Comparison of ENCODE assay signal across 16 cellular contexts in the genomic region with DNA sequence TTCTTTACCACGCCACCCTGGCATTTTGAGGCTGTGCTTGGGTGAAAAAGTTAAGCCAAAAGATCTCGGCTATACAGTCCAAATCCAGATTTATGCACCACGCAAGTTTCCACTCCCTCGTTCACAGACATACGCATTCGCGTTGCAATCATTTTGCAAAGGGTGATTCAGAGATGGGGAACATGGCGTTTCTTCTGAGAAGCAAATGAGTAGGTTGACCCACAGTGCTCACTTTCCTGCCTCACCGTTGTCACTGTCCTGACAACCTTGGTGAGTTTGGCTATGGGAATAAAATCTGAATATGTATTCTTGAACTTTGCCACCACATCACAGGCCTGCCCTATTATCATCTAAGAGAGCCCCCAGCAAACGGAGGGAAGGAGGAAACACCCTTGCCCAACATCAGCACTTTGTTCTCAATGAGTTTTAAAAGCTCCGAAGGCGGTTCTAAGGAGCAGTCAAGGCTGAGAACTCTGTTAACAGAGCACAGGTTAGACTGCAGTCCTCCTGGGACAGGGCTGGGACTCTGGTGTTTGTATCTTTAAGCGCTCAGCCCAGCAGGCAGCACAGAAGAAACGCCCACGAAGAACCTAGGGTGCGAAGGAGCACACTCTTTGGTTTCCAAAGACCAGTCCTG.
A peak's percentile ranks its signal among the peaks of the same experiment; 100 is the strongest.
DNase-seq lines count a peak whose midpoint lies in the region; ATAC-seq lines count a peak whose summit lies in the region.
"Had no signal": no experiment of that assay in that cellular context is flagged by ENCODE, and none has a peak within 500 bp of the region (broad histone marks: within the 10 kb centered on the region; RNA-seq: fewer than 3 reads in every experiment).

No MANE protein-coding gene starts in this region.

- H3K36me3 Mint-ChIP-seq in activated T-cell treated with anti-CD3 and anti-CD28 coated beads, Interleukin-2, amount 50 U/mL, for 4 hours (ENCODE audit: insufficient read depth), result peaks cover 34% of the 10 kb centered on the region
- no peaks in the 10 kb centered on the region for H3K36me3 Mint-ChIP-seq in activated naive CD8-positive, alpha-beta T cell treated with anti-CD3 and anti-CD28 coated beads, Interleukin-2, amount 10 ng/mL, durations not matched to agents 7 days and 5 days
- H3K36me3 Mint-ChIP-seq in stimulated activated naive B cell treated with anti-CD40 and anti-IgM and Interleukin-4, amounts not matched to agents 10 μg/mL and 1 μg/mL and 100 μg/mL, for 72 hours, result peaks cover 46 to 71% of the 10 kb centered on the region in 2 donors

- no peak overlapping the region for H3K27ac Mint-ChIP-seq in activated naive CD8-positive, alpha-beta T cell treated with anti-CD3 and anti-CD28 coated beads, Interleukin-2, amount 10 ng/mL, durations not matched to agents 7 days and 5 days
- H3K27ac Mint-ChIP-seq in stimulated activated naive B cell treated with anti-CD40 and anti-IgM and Interleukin-4, amounts not matched to agents 10 μg/mL and 1 μg/mL and 100 μg/mL, for 72 hours, result peak overlapping the region; percentile 31
- H3K27ac Mint-ChIP-seq: nephron progenitor cell had no signal

- peak overlapping the region; percentile 13; the same call in 1 of the 2 replicates for H3K4me3 ChIP-seq in Jurkat, Clone E6-1 (ENCODE audit: low read length)
- H3K4me3 ChIP-seq: spleen had no signal

- POLR2A ChIA-PET in activated naive CD8-positive, alpha-beta T cell treated with anti-CD3 and anti-CD28 coated beads, Interleukin-2, amount 10 ng/mL, durations not matched to agents 7 days and 5 days (lab: Charles Lee), result interaction anchor here (0.9 kb wide), 1 partner anchor 12 kb away, joined by 4 read pairs; no protein-coding TSS in a partner anchor

- no peaks in the 10 kb centered on the region for H3K9me3 Mint-ChIP-seq in activated T-cell treated with anti-CD3 and anti-CD28 coated beads, Interleukin-2, amount 50 U/mL, for 4 hours
- no peaks in the 10 kb centered on the region for H3K9me3 Mint-ChIP-seq in activated naive CD8-positive, alpha-beta T cell treated with anti-CD3 and anti-CD28 coated beads, Interleukin-2, amount 10 ng/mL, durations not matched to agents 7 days and 5 days
- peaks cover 3 to 7% of the 10 kb centered on the region in 2 donors for H3K9me3 Mint-ChIP-seq in stimulated activated naive B cell treated with anti-CD40 and anti-IgM and Interleukin-4, amounts not matched to agents 10 μg/mL and 1 μg/mL and 100 μg/mL, for 72 hours
- H3K9me3 Mint-ChIP-seq: nephron progenitor cell had no signal

- DNase-seq in activated T-cell treated with anti-CD3 and anti-CD28 coated beads, Interleukin-2, amount 50 U/mL, for 4 hours, result peak; percentile 30
- no peak for DNase-seq in activated T-cell treated with anti-CD3 and anti-CD28 coated beads, Interleukin-2, amount 50 U/mL, for 1 hour
- peak; percentile 71 for DNase-seq in Jurkat, Clone E6-1 (ENCODE audit: low read depth, low spot score)
- no peak for DNase-seq in activated naive CD8-positive, alpha-beta T cell treated with anti-CD3 and anti-CD28 coated beads, Interleukin-2, amount 10 ng/mL, durations not matched to agents 7 days and 5 days
- no peak for DNase-seq in stimulated activated naive B cell treated with anti-CD40 and anti-IgM and Interleukin-4, amounts not matched to agents 10 μg/mL and 1 μg/mL and 100 μg/mL, for 72 hours
- DNase-seq in cerebellum (ENCODE audit: low spot score) (no peak), superior temporal gyrus (ENCODE audit: extremely low spot score) (no peak)
- DNase-seq: anterior cingulate cortex, Caco-2, mammary epithelial cell, MM.1S, NCI-H1930, nephron progenitor cell, spleen, SW 1271 had no signal

- peak overlapping the region; percentile 63 for H3K4me3 Mint-ChIP-seq in activated T-cell treated with anti-CD3 and anti-CD28 coated beads, Interleukin-2, amount 50 U/mL, for 4 hours
- H3K4me3 Mint-ChIP-seq in activated naive CD8-positive, alpha-beta T cell treated with anti-CD3 and anti-CD28 coated beads, Interleukin-2, amount 10 ng/mL, durations not matched to agents 7 days and 5 days, result peak overlapping the region; percentile 40
- H3K4me3 Mint-ChIP-seq in stimulated activated naive B cell treated with anti-CD40 and anti-IgM and Interleukin-4, amounts not matched to agents 10 μg/mL and 1 μg/mL and 100 μg/mL, for 72 hours, result no peak overlapping the region
- H3K4me3 Mint-ChIP-seq: nephron progenitor cell had no signal

- H3K27me3 Mint-ChIP-seq in activated T-cell treated with anti-CD3 and anti-CD28 coated beads, Interleukin-2, amount 50 U/mL, for 4 hours (ENCODE audit: low read depth), result no peaks in the 10 kb centered on the region
- H3K27me3 Mint-ChIP-seq in activated naive CD8-positive, alpha-beta T cell treated with anti-CD3 and anti-CD28 coated beads, Interleukin-2, amount 10 ng/mL, durations not matched to agents 7 days and 5 days, result peaks cover 10% of the 10 kb centered on the region
- no peaks in the 10 kb centered on the region for H3K27me3 Mint-ChIP-seq in stimulated activated naive B cell treated with anti-CD40 and anti-IgM and Interleukin-4, amounts not matched to agents 10 μg/mL and 1 μg/mL and 100 μg/mL, for 72 hours

- ATAC-seq in activated T-cell treated with anti-CD3 and anti-CD28 coated beads, Interleukin-2, amount 50 U/mL, for 4 hours, result peak; percentile 70 to 73
- ATAC-seq in activated naive CD8-positive, alpha-beta T cell treated with anti-CD3 and anti-CD28 coated beads, Interleukin-2, amount 10 ng/mL, durations not matched to agents 7 days and 5 days (ENCODE audit: low read depth), result no peak
- ATAC-seq in stimulated activated naive B cell treated with anti-CD40 and anti-IgM and Interleukin-4, amounts not matched to agents 10 μg/mL and 1 μg/mL and 100 μg/mL, for 72 hours (replicated peaks), result no peak
- no peak for ATAC-seq in HG02642 (IDR thresholded peaks at IDR 0.05; ENCODE audit: poor library complexity, unreplicated experiment)

- peaks cover 80% of the 10 kb centered on the region for H3K4me1 Mint-ChIP-seq in activated T-cell treated with anti-CD3 and anti-CD28 coated beads, Interleukin-2, amount 50 U/mL, for 4 hours (ENCODE audit: low read depth)
- H3K4me1 Mint-ChIP-seq in activated naive CD8-positive, alpha-beta T cell treated with anti-CD3 and anti-CD28 coated beads, Interleukin-2, amount 10 ng/mL, durations not matched to agents 7 days and 5 days, result peaks cover 31% of the 10 kb centered on the region
- H3K4me1 Mint-ChIP-seq in stimulated activated naive B cell treated with anti-CD40 and anti-IgM and Interleukin-4, amounts not matched to agents 10 μg/mL and 1 μg/mL and 100 μg/mL, for 72 hours, result peaks cover 42 to 70% of the 10 kb centered on the region in 2 donors

Comparison
In these comparisons a context has a peak if more than half of its experiments do, and no peak if none do; other contexts are left out.
1. DNase-seq: peak in activated T-cell treated with anti-CD3 and anti-CD28 coated beads, Interleukin-2, amount 50 U/mL, for 4 hours (single experiment) and Jurkat, Clone E6-1 (single experiment); none in activated T-cell treated with anti-CD3 and anti-CD28 coated beads, Interleukin-2, amount 50 U/mL, for 1 hour (single experiment), activated naive CD8-positive, alpha-beta T cell treated with anti-CD3 and anti-CD28 coated beads, Interleukin-2, amount 10 ng/mL, durations not matched to agents 7 days and 5 days (single experiment), stimulated activated naive B cell treated with anti-CD40 and anti-IgM and Interleukin-4, amounts not matched to agents 10 μg/mL and 1 μg/mL and 100 μg/mL, for 72 hours (single experiment), cerebellum (single experiment) and superior temporal gyrus (single experiment).
2. ATAC-seq: peak in activated T-cell treated with anti-CD3 and anti-CD28 coated beads, Interleukin-2, amount 50 U/mL, for 4 hours (2 of 2); none in activated naive CD8-positive, alpha-beta T cell treated with anti-CD3 and anti-CD28 coated beads, Interleukin-2, amount 10 ng/mL, durations not matched to agents 7 days and 5 days (single experiment), stimulated activated naive B cell treated with anti-CD40 and anti-IgM and Interleukin-4, amounts not matched to agents 10 μg/mL and 1 μg/mL and 100 μg/mL, for 72 hours (0 of 2) and HG02642 (single experiment).
3. H3K4me3 Mint-ChIP-seq: peak in activated T-cell treated with anti-CD3 and anti-CD28 coated beads, Interleukin-2, amount 50 U/mL, for 4 hours (single experiment) and activated naive CD8-positive, alpha-beta T cell treated with anti-CD3 and anti-CD28 coated beads, Interleukin-2, amount 10 ng/mL, durations not matched to agents 7 days and 5 days (single experiment); none in stimulated activated naive B cell treated with anti-CD40 and anti-IgM and Interleukin-4, amounts not matched to agents 10 μg/mL and 1 μg/mL and 100 μg/mL, for 72 hours (0 of 2).